19 cellular contexts compared by ENCODE assay signal in genomic region chr2:61287254-61287653, GRCh38.
A peak's percentile ranks its signal among the peaks of the same experiment; 100 is the strongest.
DNase-seq lines count a peak whose midpoint lies in the region; ATAC-seq and TF ChIP-seq lines count a peak whose summit lies in the region.
"Had no signal": no experiment of that assay in that cellular context is flagged by ENCODE, and none has a peak within 500 bp of the region (broad histone marks: within the 10 kb centered on the region; RNA-seq: fewer than 3 reads in every experiment).

No MANE protein-coding gene starts in this region.

- DNase-seq in activated CD8-positive, alpha-beta T cell treated with anti-CD3 and anti-CD28 coated beads for 36 hours = no peak
- DNase-seq in activated CD8-positive, alpha-beta T cell treated with anti-CD3 and anti-CD28 coated beads, Interleukin-2, amount 10 ng/mL, durations not matched to agents 7 days and 5 days = no peak
- DNase-seq in GM23338 (ENCODE audit: low spot score) (no peak), right lobe of liver (no peak), anterior cingulate cortex (lab: John Stamatoyannopoulos, UW) (no peak), uterus (no peak)
- DNase-seq: COR-L47, DMS153, NCI-H1417, NCI-H187 treated with DMSO at 0.1 percent for 48 hours, NCI-H2227 treated with DMSO at 0.1 percent for 48 hours, NCI-H510A treated with DMSO at 0.1 percent for 48 hours, PC-3, SIG-M5 had no signal

- H3K36me3 ChIP-seq in GM23338 (ENCODE audit: insufficient read depth) (peaks cover 11% of the 10 kb centered on the region; the same call in 1 of the 2 replicates), right lobe of liver (peaks cover 0 to 17% (median 2%) of the 10 kb centered on the region in 4 donors), uterus (no peaks in the 10 kb centered on the region)

- TF ChIP-seq POLR2A in right lobe of liver (IDR thresholded peaks at IDR 0.05) = no peak
- TF ChIP-seq POLR2A in uterus (IDR thresholded peaks at IDR 0.05) = no peak

- H3K4me3 ChIP-seq in GM23338 (no peak overlapping the region), right lobe of liver (no peak overlapping the region), uterus (no peak overlapping the region)

- 32% methylated on average over 4 of the region's 4 CpGs for WGBS in right lobe of liver (ENCODE audit: insufficient coverage, low coverage, low lambda C conversion rate, missing lambda C conversion rate)

- ATAC-seq in activated CD8-positive, alpha-beta T cell treated with anti-CD3 and anti-CD28 coated beads for 36 hours = no peak
- ATAC-seq in activated CD8-positive, alpha-beta T cell treated with anti-CD3 and anti-CD28 coated beads, Interleukin-2, amount 10 ng/mL, durations not matched to agents 7 days and 5 days = no peak
- ATAC-seq in GM23338 (no peak), right lobe of liver (peak; percentile 77 to 88 (median 82)), HG03097 (IDR thresholded peaks at IDR 0.05; ENCODE audit: low FRiP score, unreplicated experiment) (no peak)
- ATAC-seq: PC-3 had no signal

- H3K4me3 Mint-ChIP-seq in activated CD8-positive, alpha-beta T cell treated with anti-CD3 and anti-CD28 coated beads for 36 hours = no peak overlapping the region
- H3K4me3 Mint-ChIP-seq in activated CD8-positive, alpha-beta T cell treated with anti-CD3 and anti-CD28 coated beads, Interleukin-2, amount 10 ng/mL, durations not matched to agents 7 days and 5 days = no peak overlapping the region
- H3K4me3 Mint-ChIP-seq in GM23338 (no peak overlapping the region), brain (no peak overlapping the region)

- H3K9me3 Mint-ChIP-seq in activated CD8-positive, alpha-beta T cell treated with anti-CD3 and anti-CD28 coated beads for 36 hours = no peaks in the 10 kb centered on the region
- H3K9me3 Mint-ChIP-seq in activated CD8-positive, alpha-beta T cell treated with anti-CD3 and anti-CD28 coated beads, Interleukin-2, amount 10 ng/mL, durations not matched to agents 7 days and 5 days (ENCODE audit: insufficient read depth) = no peaks in the 10 kb centered on the region
- H3K9me3 Mint-ChIP-seq in GM23338 = no peaks in the 10 kb centered on the region
- H3K9me3 Mint-ChIP-seq in brain = no peaks in the 10 kb centered on the region

- H3K4me1 ChIP-seq in GM23338 (ENCODE audit: insufficient read depth) (no peaks in the 10 kb centered on the region), right lobe of liver (peaks cover 0 to 16% (median 3%) of the 10 kb centered on the region in 4 donors), uterus (no peaks in the 10 kb centered on the region)

- H3K27me3 ChIP-seq in GM23338 (ENCODE audit: insufficient read depth) (no peaks in the 10 kb centered on the region), right lobe of liver (no peaks in the 10 kb centered on the region), uterus (no peaks in the 10 kb centered on the region)

- peak overlapping the region; percentile 3 for H3K27ac Mint-ChIP-seq in activated CD8-positive, alpha-beta T cell treated with anti-CD3 and anti-CD28 coated beads for 36 hours
- H3K27ac Mint-ChIP-seq in activated CD8-positive, alpha-beta T cell treated with anti-CD3 and anti-CD28 coated beads, Interleukin-2, amount 10 ng/mL, durations not matched to agents 7 days and 5 days = no peak overlapping the region
- peak overlapping the region; percentile 22; the same call in 1 of the 2 replicates for H3K27ac Mint-ChIP-seq in GM23338
- H3K27ac Mint-ChIP-seq in brain = peak overlapping the region in 3 of 5 experiments; percentile 11 to 98 (median 85)

- H3K79me2 ChIP-seq in GM23338 (replicated peaks; ENCODE audit: insufficient read depth) = no peaks in the 10 kb centered on the region

- H3K27me3 Mint-ChIP-seq in activated CD8-positive, alpha-beta T cell treated with anti-CD3 and anti-CD28 coated beads for 36 hours = no peaks in the 10 kb centered on the region
- no peaks in the 10 kb centered on the region for H3K27me3 Mint-ChIP-seq in activated CD8-positive, alpha-beta T cell treated with anti-CD3 and anti-CD28 coated beads, Interleukin-2, amount 10 ng/mL, durations not matched to agents 7 days and 5 days (ENCODE audit: low read depth)
- H3K27me3 Mint-ChIP-seq in GM23338 (ENCODE audit: insufficient read depth, low read depth, poor library complexity) (peaks cover 2% of the 10 kb centered on the region), brain (no peaks in the 10 kb centered on the region)

- intact Hi-C loops in activated CD8-positive, alpha-beta T cell treated with anti-CD3 and anti-CD28 coated beads for 36 hours (cut with micrococcal nuclease) = no loop called here
- intact Hi-C loops in right lobe of liver (cut with DNase I) (no loop called here), uterus (cut with DNase I; ENCODE audit: low total_unique reads) (no loop called here)

- no peaks in the 10 kb centered on the region for H3K9me2 ChIP-seq in GM23338 (ENCODE audit: insufficient read depth)

- H3K4me1 Mint-ChIP-seq in activated CD8-positive, alpha-beta T cell treated with anti-CD3 and anti-CD28 coated beads for 36 hours (ENCODE audit: low read depth) = peaks cover 11% of the 10 kb centered on the region
- H3K4me1 Mint-ChIP-seq in activated CD8-positive, alpha-beta T cell treated with anti-CD3 and anti-CD28 coated beads, Interleukin-2, amount 10 ng/mL, durations not matched to agents 7 days and 5 days (ENCODE audit: low read depth) = peaks cover 14% of the 10 kb centered on the region
- H3K4me1 Mint-ChIP-seq in GM23338 (no peaks in the 10 kb centered on the region), brain (peaks cover 18% of the 10 kb centered on the region)

- H3K4me2 ChIP-seq in GM23338 = no peak overlapping the region
- H3K4me2 ChIP-seq: KMS-11 had no signal

- H2AFZ ChIP-seq in GM23338 = no peak overlapping the region

- H3K9me3 ChIP-seq in right lobe of liver (no peaks in the 10 kb centered on the region), uterus (no peaks in the 10 kb centered on the region)

- peaks cover 26% of the 10 kb centered on the region for H3K36me3 Mint-ChIP-seq in activated CD8-positive, alpha-beta T cell treated with anti-CD3 and anti-CD28 coated beads for 36 hours (ENCODE audit: low read depth)
- H3K36me3 Mint-ChIP-seq in activated CD8-positive, alpha-beta T cell treated with anti-CD3 and anti-CD28 coated beads, Interleukin-2, amount 10 ng/mL, durations not matched to agents 7 days and 5 days (ENCODE audit: low read depth) = peaks cover 34% of the 10 kb centered on the region
- peaks cover 17% of the 10 kb centered on the region; the same call in 1 of the 3 replicates for H3K36me3 Mint-ChIP-seq in GM23338 (ENCODE audit: low read depth)
- H3K36me3 Mint-ChIP-seq in brain = peaks cover 48% of the 10 kb centered on the region

- CTCF ChIA-PET in activated CD8-positive, alpha-beta T cell treated with anti-CD3 and anti-CD28 coated beads for 36 hours (lab: Charles Lee) = no interaction called here
- CTCF ChIA-PET in activated CD8-positive, alpha-beta T cell treated with anti-CD3 and anti-CD28 coated beads, Interleukin-2, amount 10 ng/mL, durations not matched to agents 7 days and 5 days (lab: Charles Lee) = no interaction called here

- TF ChIP-seq CTCF in activated CD8-positive, alpha-beta T cell treated with anti-CD3 and anti-CD28 coated beads for 36 hours (IDR thresholded peaks at IDR 0.05) = no peak
- TF ChIP-seq CTCF in GM23338 (conservative IDR thresholded peaks at IDR 0.05; ENCODE audit: low read depth in 2 of 2) = no peak
- no peak for TF ChIP-seq CTCF in brain (conservative IDR thresholded peaks at IDR 0.05)
- TF ChIP-seq CTCF in right lobe of liver (IDR thresholded peaks at IDR 0.05) = no peak
- no peak for TF ChIP-seq CTCF in uterus (IDR thresholded peaks at IDR 0.05)

- POLR2A ChIA-PET in activated CD8-positive, alpha-beta T cell treated with anti-CD3 and anti-CD28 coated beads for 36 hours (lab: Charles Lee) = no interaction called here
- POLR2A ChIA-PET in activated CD8-positive, alpha-beta T cell treated with anti-CD3 and anti-CD28 coated beads, Interleukin-2, amount 10 ng/mL, durations not matched to agents 7 days and 5 days (lab: Charles Lee) = no interaction called here

- H4K20me1 ChIP-seq in GM23338 (replicated peaks; ENCODE audit: insufficient read depth) = no peaks in the 10 kb centered on the region; the same call in 1 of the 2 replicates

- H3K27ac ChIP-seq in GM23338 (ENCODE audit: low read depth) = no peak overlapping the region
- H3K27ac ChIP-seq in right lobe of liver = no peak overlapping the region
- no peak overlapping the region for H3K27ac ChIP-seq in uterus
- H3K27ac ChIP-seq: 22Rv1, KMS-11, RWPE1 had no signal

- no peaks in the 10 kb centered on the region for H3F3A ChIP-seq in GM23338 (replicated peaks; ENCODE audit: low read depth)

TF ChIP-seq in GM23338, 12 proteins besides CTCF, POLR2A, EP300 and RAD21 (continues in another document):
- TF ChIP-seq ZNF331 (CRISPR knock-in tag; IDR thresholded peaks at IDR 0.05; ENCODE audit: low read depth) (no peak), NANOG (IDR thresholded peaks at IDR 0.05; ENCODE audit: borderline replicate concordance) (no peak), POLR2AphosphoS5 (IDR thresholded peaks at IDR 0.05; ENCODE audit: low read depth) (no peak), ETS1 (IDR thresholded peaks at IDR 0.05) (no peak), EZH2 (IDR thresholded peaks at IDR 0.05; ENCODE audit: low read depth, unreplicated experiment) (no peak), ZNF114 (CRISPR knock-in tag; IDR thresholded peaks at IDR 0.05) (no peak), EZH2phosphoT487 (IDR thresholded peaks at IDR 0.05; ENCODE audit: unreplicated experiment) (no peak)

Comparison
In these comparisons a context has a peak if more than half of its experiments do, and no peak if none do; other contexts are left out.
1. ATAC-seq: peak in right lobe of liver (4 of 4); none in activated CD8-positive, alpha-beta T cell treated with anti-CD3 and anti-CD28 coated beads for 36 hours (single experiment), activated CD8-positive, alpha-beta T cell treated with anti-CD3 and anti-CD28 coated beads, Interleukin-2, amount 10 ng/mL, durations not matched to agents 7 days and 5 days (single experiment), GM23338 (single experiment) and HG03097 (single experiment).